ENCODE assay signal across 1 cellular context in genomic region chr10:59880019-59880717, GRCh38.
TF ChIP-seq lines count a peak whose summit lies in the region.

No MANE protein-coding gene starts in this region.

TF ChIP-seq in K562, 482 proteins besides CTCF, POLR2A, EP300 and RAD21:
- TF ChIP-seq PRDM10 (IDR thresholded peaks at IDR 0.05; ENCODE audit: partially characterized antibody) (peak; percentile 36), POLR3A (IDR thresholded peaks at IDR 0.05; ENCODE audit: borderline replicate concordance, extremely low read depth, insufficient read depth, insufficient read length) (no peak), ZFP36 (IDR thresholded peaks at IDR 0.05; ENCODE audit: low read depth, low read length, partially characterized antibody) (no peak), NR4A1 (CRISPR knock-in tag; IDR thresholded peaks at IDR 0.05) (no peak), NR4A1 (tag; IDR thresholded peaks at IDR 0.05) (no peak)
TF ChIP-seq in K562: peak in this region for 1.
